In genomic region chr2:160703648-160704585, GRCh38 we compare ENCODE assay signal across 9 cellular contexts.
DNase-seq lines count a peak whose midpoint lies in the region; ATAC-seq and TF ChIP-seq lines count a peak whose summit lies in the region.
"Had no signal": no experiment of that assay in that cellular context is flagged by ENCODE, and none has a peak within 500 bp of the region (broad histone marks: within the 10 kb centered on the region; RNA-seq: fewer than 3 reads in every experiment).

No MANE protein-coding gene starts in this region.

- no peak for TF ChIP-seq POLR2A in GM18505 (IDR thresholded peaks at IDR 0.05; ENCODE audit: borderline replicate concordance, extremely low read depth, insufficient read depth, insufficient read length)

- peak overlapping the region; percentile 32 for H3K27ac Mint-ChIP-seq in neural crest cell (ENCODE audit: unreplicated experiment)

- DNase-seq in activated CD4-positive, alpha-beta T cell treated with anti-CD3 and anti-CD28 coated beads, Interleukin-2, amount 50 U/mL, for 4 hours: peak; percentile 2 to 6
- DNase-seq in neural crest cell (ENCODE audit: low read depth, low spot score) (peak; percentile 44), OCI-M2 (lab: John Stamatoyannopoulos, UW; ENCODE audit: unreplicated experiment) (no peak), kidney tubule cell (ENCODE audit: low spot score) (no peak), SHP77 (lab: John Stamatoyannopoulos, UW) (no peak)

- peak overlapping the region; percentile 36 for H3K4me3 Mint-ChIP-seq in neural crest cell

- TF ChIP-seq CTCF in neural crest cell (conservative IDR thresholded peaks at IDR 0.05): no peak

- ATAC-seq in GM18505 (IDR thresholded peaks at IDR 0.05; ENCODE audit: unreplicated experiment) (peak; percentile 89), GM21515 (IDR thresholded peaks at IDR 0.05; ENCODE audit: unreplicated experiment) (peak; percentile 83), HG03571 (IDR thresholded peaks at IDR 0.05; ENCODE audit: unreplicated experiment) (peak; percentile 68)
- ATAC-seq: Panc1 had no signal

- peaks cover 14% of the 10 kb centered on the region for H3K36me3 Mint-ChIP-seq in neural crest cell (ENCODE audit: low read depth)

- no peaks in the 10 kb centered on the region for H3K27me3 Mint-ChIP-seq in neural crest cell (ENCODE audit: low read depth)

- H3K4me1 Mint-ChIP-seq in neural crest cell: peaks cover 46% of the 10 kb centered on the region

- H3K9me3 Mint-ChIP-seq in neural crest cell: peaks cover 12% of the 10 kb centered on the region

Comparison
In these comparisons a context has a peak if more than half of its experiments do, and no peak if none do; other contexts are left out.
1. DNase-seq: peak in activated CD4-positive, alpha-beta T cell treated with anti-CD3 and anti-CD28 coated beads, Interleukin-2, amount 50 U/mL, for 4 hours (2 of 2) and neural crest cell (single experiment); none in OCI-M2 (single experiment), kidney tubule cell (single experiment) and SHP77 (0 of 2).
2. Peak in every context shown above with its lines, with median percentiles within 50 percentile points of each other: ATAC-seq.